Comparison of ENCODE assay signal across 20 cellular contexts in genomic region chr13:37701306-37701705, GRCh38.
DNase-seq lines count a peak whose midpoint lies in the region; ATAC-seq, FAIRE-seq and TF ChIP-seq lines count a peak whose summit lies in the region.
"Had no signal": no experiment of that assay in that cellular context is flagged by ENCODE, and none has a peak within 500 bp of the region (broad histone marks: within the 10 kb centered on the region; RNA-seq: fewer than 3 reads in every experiment).

No MANE protein-coding gene starts in this region.

- DNase-seq in SKM-1 treated with dmso at 0.1 percent for 144 hours (lab: John Stamatoyannopoulos, UW; ENCODE audit: unreplicated experiment) = peak; percentile 19
- DNase-seq in SKM-1 (lab: John Stamatoyannopoulos, UW; ENCODE audit: unreplicated experiment) = no peak
- no peak for DNase-seq in body of pancreas
- DNase-seq in iris pigment epithelial cell (ENCODE audit: low read depth) = peak; percentile 71
- DNase-seq in uterus = no peak
- DNase-seq in activated T-cell treated with anti-CD3 and anti-CD28 coated beads, Interleukin-2, amount 50 U/mL, for 1 hour = no peak
- DNase-seq in H54 (ENCODE audit: insufficient read length, low spot score) = no peak
- DNase-seq: activated CD8-positive, alpha-beta memory T cell treated with anti-CD3 and anti-CD28 coated beads for 24 hours; activated gamma-delta T cell; Caco-2; endodermal cell; heart right ventricle; naive thymus-derived CD4-positive, alpha-beta T cell; NCI-H1048; NCI-H2227 treated with DMSO at 0.1 percent for 48 hours; stimulated activated CD4-positive, alpha-beta T cell treated with anti-CD3 and anti-CD28 coated beads, Interleukin-4, amount 100 ng/mL, for 4 hours had no signal

- TF ChIP-seq CTCF in body of pancreas (IDR thresholded peaks at IDR 0.05) (no peak), uterus (IDR thresholded peaks at IDR 0.05) (no peak)

- H3K4me3 ChIP-seq in body of pancreas (no peak overlapping the region), uterus (no peak overlapping the region)
- H3K4me3 ChIP-seq: heart right ventricle, SJSA1 had no signal

- H3K9me3 ChIP-seq in body of pancreas = no peaks in the 10 kb centered on the region
- no peaks in the 10 kb centered on the region for H3K9me3 ChIP-seq in uterus
- H3K9me3 ChIP-seq: Caco-2, heart right ventricle, SJSA1 had no signal

- H3K27ac ChIP-seq in body of pancreas (no peak overlapping the region), uterus (peak overlapping the region; percentile 48 to 56)
- H3K27ac ChIP-seq: SJSA1 had no signal

- ATAC-seq in body of pancreas (peak; percentile 48), HG02678 (IDR thresholded peaks at IDR 0.05; ENCODE audit: unreplicated experiment) (no peak)
- ATAC-seq: naive thymus-derived CD4-positive, alpha-beta T cell; stimulated activated effector memory CD8-positive, alpha-beta T cell treated with anti-CD3 and anti-CD28 coated beads, Interleukin-12 subunit alpha, Interleukin-12 subunit beta, amount 100 ng/mL, for 72 hours had no signal

- no peak for FAIRE-seq in H54 (lab: Jason Lieb, UNC)
- FAIRE-seq: urothelium cell line had no signal

- H3K4me1 ChIP-seq in body of pancreas (no peaks in the 10 kb centered on the region), uterus (peaks cover 0 to 8% of the 10 kb centered on the region in 2 donors)
- H3K4me1 ChIP-seq: Caco-2, SJSA1 had no signal

- H3K27me3 ChIP-seq in body of pancreas (no peaks in the 10 kb centered on the region), uterus (no peaks in the 10 kb centered on the region)
- H3K27me3 ChIP-seq: heart right ventricle, SJSA1 had no signal

- TF ChIP-seq POLR2A in body of pancreas (IDR thresholded peaks at IDR 0.05) (no peak), uterus (IDR thresholded peaks at IDR 0.05) (no peak), H54 (IDR thresholded peaks at IDR 0.05; ENCODE audit: low read depth, low read length) (no peak)

- 50 to 56% methylated on average over 4 of the region's 4 CpGs for WGBS in body of pancreas, 2 donors

- intact Hi-C loops in body of pancreas (cut with DNase I) = no loop called here
- intact Hi-C loops in uterus (cut with DNase I; ENCODE audit: low total_unique reads) = no loop called here

- no peaks in the 10 kb centered on the region for H3K36me3 ChIP-seq in body of pancreas (replicated peaks in 1 of 2; ENCODE audit: insufficient read depth in 1 of 2, low read depth in 2 of 2)
- no peaks in the 10 kb centered on the region for H3K36me3 ChIP-seq in uterus
- H3K36me3 ChIP-seq: heart right ventricle, SJSA1 had no signal

Comparison
In these comparisons a context has a peak if more than half of its experiments do, and no peak if none do; other contexts are left out.
1. DNase-seq: peak in SKM-1 treated with dmso at 0.1 percent for 144 hours (single experiment) and iris pigment epithelial cell (single experiment); none in SKM-1 (single experiment), body of pancreas (0 of 4), uterus (0 of 2), activated T-cell treated with anti-CD3 and anti-CD28 coated beads, Interleukin-2, amount 50 U/mL, for 1 hour (single experiment) and H54 (single experiment).
2. H3K27ac ChIP-seq: peak in uterus (2 of 2); none in body of pancreas (0 of 4).